Comparison of ENCODE assay signal across 17 cellular contexts in genomic region chr2:28415010-28415409, GRCh38. TPM values are rescaled to one million over a fixed set of nuclear protein-coding genes. Genes with fewer than 3 reads are reported as not detected.
DNase-seq lines count a peak whose midpoint lies in the region; ATAC-seq, FAIRE-seq and TF ChIP-seq lines count a peak whose summit lies in the region.
"Had no signal": no experiment of that assay in that cellular context is flagged by ENCODE, and none has a peak within 500 bp of the region (broad histone marks: within the 10 kb centered on the region; RNA-seq: fewer than 3 reads in every experiment).

No MANE protein-coding gene starts in this region.

- H3K27ac Mint-ChIP-seq in activated CD4-positive, alpha-beta memory T cell treated with anti-CD3 and anti-CD28 coated beads for 36 hours, result peak overlapping the region; percentile 38
- no peak overlapping the region for H3K27ac Mint-ChIP-seq in activated CD4-positive, alpha-beta memory T cell treated with anti-CD3 and anti-CD28 coated beads, Interleukin-2, amount 10 ng/mL, durations not matched to agents 7 days and 5 days
- H3K27ac Mint-ChIP-seq in stimulated activated effector memory CD8-positive, alpha-beta T cell treated with anti-CD3 and anti-CD28 coated beads, Interleukin-12 subunit alpha, Interleukin-12 subunit beta, amount 100 ng/mL, for 72 hours, result peak overlapping the region; percentile 94

- no peaks in the 10 kb centered on the region for H3K9me3 Mint-ChIP-seq in activated CD4-positive, alpha-beta memory T cell treated with anti-CD3 and anti-CD28 coated beads for 36 hours
- H3K9me3 Mint-ChIP-seq in activated CD4-positive, alpha-beta memory T cell treated with anti-CD3 and anti-CD28 coated beads, Interleukin-2, amount 10 ng/mL, durations not matched to agents 7 days and 5 days, result no peaks in the 10 kb centered on the region
- no peaks in the 10 kb centered on the region for H3K9me3 Mint-ChIP-seq in stimulated activated effector memory CD8-positive, alpha-beta T cell treated with anti-CD3 and anti-CD28 coated beads, Interleukin-12 subunit alpha, Interleukin-12 subunit beta, amount 100 ng/mL, for 72 hours
- H3K9me3 Mint-ChIP-seq: CD8-positive, alpha-beta memory T cell had no signal

- H3K9me3 ChIP-seq in lung (ENCODE audit: control insufficient read depth in 2 of 2, insufficient read depth in 1 of 2, low read length in 1 of 2), result no peaks in the 10 kb centered on the region
- H3K9me3 ChIP-seq: A549, mucosa of descending colon, uterus had no signal

- FAIRE-seq in urothelium cell line (lab: Jason Lieb, UNC), result no peak
- FAIRE-seq: A549, GM12878 had no signal

- POLR2A ChIA-PET in activated CD4-positive, alpha-beta memory T cell treated with anti-CD3 and anti-CD28 coated beads for 36 hours (lab: Charles Lee), result interaction anchor here (0.9 kb wide), 1 partner anchor 10 kb away, joined by 3 read pairs; no protein-coding TSS in a partner anchor
- POLR2A ChIA-PET in activated CD4-positive, alpha-beta memory T cell treated with anti-CD3 and anti-CD28 coated beads, Interleukin-2, amount 10 ng/mL, durations not matched to agents 7 days and 5 days (lab: Charles Lee), result interaction anchor here (1.2 to 2.7 kb wide), 3 partner anchors 9 to 30 kb away, joined by 5 to 10 read pairs (median 6); partner anchors contain the start of gene FOSL2

- H3K27me3 ChIP-seq in lung (ENCODE audit: control insufficient read depth, insufficient read depth), result no peaks in the 10 kb centered on the region
- H3K27me3 ChIP-seq: uterus had no signal

- no peaks in the 10 kb centered on the region for H3K27me3 Mint-ChIP-seq in activated CD4-positive, alpha-beta memory T cell treated with anti-CD3 and anti-CD28 coated beads for 36 hours
- no peaks in the 10 kb centered on the region for H3K27me3 Mint-ChIP-seq in activated CD4-positive, alpha-beta memory T cell treated with anti-CD3 and anti-CD28 coated beads, Interleukin-2, amount 10 ng/mL, durations not matched to agents 7 days and 5 days

- ATAC-seq in lung (ENCODE audit: insufficient read depth, low FRiP score) (peak; percentile 6), GM18511 (IDR thresholded peaks at IDR 0.05; ENCODE audit: unreplicated experiment) (no peak)
- ATAC-seq in stimulated activated effector memory CD8-positive, alpha-beta T cell treated with anti-CD3 and anti-CD28 coated beads, Interleukin-12 subunit alpha, Interleukin-12 subunit beta, amount 100 ng/mL, for 72 hours, result no peak
- ATAC-seq: GM12878, mucosa of descending colon had no signal

- intact Hi-C loops in activated CD4-positive, alpha-beta memory T cell treated with anti-CD3 and anti-CD28 coated beads for 36 hours (cut with micrococcal nuclease), result no loop called here

- H3K36me3 ChIP-seq in lung (ENCODE audit: control insufficient read depth in 2 of 2, insufficient read depth in 2 of 2, low read length in 2 of 2), result peaks cover 39 to 52% of the 10 kb centered on the region in 2 donors
- H3K36me3 ChIP-seq: uterus had no signal

- 81 to 87% methylated on average over 13 of the region's 13 CpGs for WGBS in lung, 2 donors

- H3K27ac ChIP-seq in lung (ENCODE audit: low read depth in 1 of 2, low read length in 1 of 2), result no peak overlapping the region

- peaks cover 68% of the 10 kb centered on the region for H3K36me3 Mint-ChIP-seq in activated CD4-positive, alpha-beta memory T cell treated with anti-CD3 and anti-CD28 coated beads for 36 hours
- H3K36me3 Mint-ChIP-seq in activated CD4-positive, alpha-beta memory T cell treated with anti-CD3 and anti-CD28 coated beads, Interleukin-2, amount 10 ng/mL, durations not matched to agents 7 days and 5 days (ENCODE audit: low read depth), result peaks cover 75% of the 10 kb centered on the region
- H3K36me3 Mint-ChIP-seq in stimulated activated effector memory CD8-positive, alpha-beta T cell treated with anti-CD3 and anti-CD28 coated beads, Interleukin-12 subunit alpha, Interleukin-12 subunit beta, amount 100 ng/mL, for 72 hours, result no peaks in the 10 kb centered on the region

- H3K4me1 ChIP-seq in lung (ENCODE audit: control insufficient read depth in 2 of 2, insufficient read depth in 2 of 2, low read length in 2 of 2), result peaks cover 0 to 4% of the 10 kb centered on the region in 2 donors

- CTCF ChIA-PET in activated CD4-positive, alpha-beta memory T cell treated with anti-CD3 and anti-CD28 coated beads for 36 hours (lab: Charles Lee), result interaction anchor here (1.3 kb wide), 1 partner anchor 661 kb away, joined by 3 read pairs; no protein-coding TSS in a partner anchor
- CTCF ChIA-PET in activated CD4-positive, alpha-beta memory T cell treated with anti-CD3 and anti-CD28 coated beads, Interleukin-2, amount 10 ng/mL, durations not matched to agents 7 days and 5 days (lab: Charles Lee), result no interaction called here

- no peak for TF ChIP-seq CTCF in lung (IDR thresholded peaks at IDR 0.05; ENCODE audit: control extremely low read depth, extremely low read depth)

- H3K4me1 Mint-ChIP-seq in activated CD4-positive, alpha-beta memory T cell treated with anti-CD3 and anti-CD28 coated beads for 36 hours (ENCODE audit: low read depth), result peaks cover 22% of the 10 kb centered on the region
- peaks cover 48% of the 10 kb centered on the region for H3K4me1 Mint-ChIP-seq in activated CD4-positive, alpha-beta memory T cell treated with anti-CD3 and anti-CD28 coated beads, Interleukin-2, amount 10 ng/mL, durations not matched to agents 7 days and 5 days
- peaks cover 69% of the 10 kb centered on the region for H3K4me1 Mint-ChIP-seq in stimulated activated effector memory CD8-positive, alpha-beta T cell treated with anti-CD3 and anti-CD28 coated beads, Interleukin-12 subunit alpha, Interleukin-12 subunit beta, amount 100 ng/mL, for 72 hours

- no peak overlapping the region for H3K4me3 ChIP-seq in lung
- H3K4me3 ChIP-seq: A549, GM12878, mucosa of descending colon, uterus had no signal

- DNase-seq in activated CD4-positive, alpha-beta memory T cell treated with anti-CD3 and anti-CD28 coated beads for 36 hours, result no peak
- DNase-seq in activated CD4-positive, alpha-beta memory T cell treated with anti-CD3 and anti-CD28 coated beads, Interleukin-2, amount 10 ng/mL, durations not matched to agents 7 days and 5 days, result no peak
- DNase-seq in astrocyte of the hippocampus (ENCODE audit: low read depth, low spot score), result peak; percentile 31
- DNase-seq in lung (ENCODE audit: low spot score), result no peak
- no peak for DNase-seq in stimulated activated effector memory CD8-positive, alpha-beta T cell treated with anti-CD3 and anti-CD28 coated beads, Interleukin-12 subunit alpha, Interleukin-12 subunit beta, amount 100 ng/mL, for 72 hours (ENCODE audit: low spot score in 2 of 2)
- no peak for DNase-seq in stimulated activated CD4-positive, alpha-beta T cell treated with anti-CD3 and anti-CD28 coated beads, Interleukin-4, amount 100 ng/mL, for 1 hour
- no peak for DNase-seq in urothelium cell line (ENCODE audit: low spot score)
- DNase-seq: activated T-cell treated with anti-CD3 and anti-CD28 coated beads, Interleukin-2, amount 50 U/mL, for 48 hours; CD8-positive, alpha-beta memory T cell; effector CD4-positive, alpha-beta T cell; NCI-H1694; NCI-H524; uterus had no signal

- H3K4me3 Mint-ChIP-seq in activated CD4-positive, alpha-beta memory T cell treated with anti-CD3 and anti-CD28 coated beads for 36 hours, result no peak overlapping the region
- H3K4me3 Mint-ChIP-seq in activated CD4-positive, alpha-beta memory T cell treated with anti-CD3 and anti-CD28 coated beads, Interleukin-2, amount 10 ng/mL, durations not matched to agents 7 days and 5 days, result no peak overlapping the region
- H3K4me3 Mint-ChIP-seq in stimulated activated effector memory CD8-positive, alpha-beta T cell treated with anti-CD3 and anti-CD28 coated beads, Interleukin-12 subunit alpha, Interleukin-12 subunit beta, amount 100 ng/mL, for 72 hours, result no peak overlapping the region

RNA-seq across cellular contexts. Expression of gene FOSL2, which starts 22.4 kb away (rescaled TPM):
- total RNA-seq in activated CD4-positive, alpha-beta memory T cell treated with anti-CD3 and anti-CD28 coated beads for 36 hours, result 100 to 1,000 TPM; 172 to 182 TPM
- 100 to 1,000 TPM in 1 of 2 experiments, 10 to 100 TPM in 1; 96.4 to 100 TPM for total RNA-seq in activated CD4-positive, alpha-beta memory T cell treated with anti-CD3 and anti-CD28 coated beads, Interleukin-2, amount 10 ng/mL, durations not matched to agents 7 days and 5 days
- total RNA-seq in lung, result 10 to 100 TPM; 40.0 to 97.0 TPM
- polyA plus RNA-seq in lung, result 10 to 100 TPM; 23.5 to 97.9 TPM
